In the genomic region with DNA sequence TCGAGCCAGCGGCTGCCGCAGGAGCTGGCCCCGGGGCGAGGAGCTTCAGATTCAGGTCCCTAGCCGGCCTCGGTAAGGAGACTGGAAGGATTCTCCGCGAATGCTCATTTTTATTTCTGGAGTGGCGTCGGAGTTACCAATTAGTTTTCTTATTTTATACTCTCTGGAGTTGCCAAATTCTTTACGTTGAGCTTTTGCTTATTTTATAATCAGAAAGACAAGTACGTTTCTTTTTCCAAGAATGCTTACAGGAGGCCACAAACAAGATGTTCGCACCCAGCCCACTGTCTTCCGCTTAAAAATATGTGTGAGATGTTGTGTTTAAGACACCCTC, we compare ENCODE assay signal across 12 cellular contexts. TPM values are rescaled to one million over a fixed set of nuclear protein-coding genes. Genes with fewer than 3 reads are reported as not detected.
DNase-seq lines count a peak whose midpoint lies in the region; ATAC-seq and TF ChIP-seq lines count a peak whose summit lies in the region.
"Had no signal": no experiment of that assay in that cellular context is flagged by ENCODE, and none has a peak within 500 bp of the region (broad histone marks: within the 10 kb centered on the region; RNA-seq: fewer than 3 reads in every experiment).

No MANE protein-coding gene starts in this region.

- CTCF ChIA-PET in SK-N-SH (lab: Yijun Ruan, JAX): interaction anchor here (0.7 to 1.4 kb wide), 4 partner anchors 14 to 394 kb away, joined by 3 read pairs; no protein-coding TSS in a partner anchor

- H3K36me3 ChIP-seq in SK-N-SH (replicated peaks in 1 of 2; ENCODE audit: control insufficient read depth in 1 of 2, insufficient read depth in 2 of 2, low read length in 1 of 2): no peaks in the 10 kb centered on the region
- no peaks in the 10 kb centered on the region for H3K36me3 ChIP-seq in ectodermal cell (ENCODE audit: control insufficient read depth, insufficient read depth, low read length)
- H3K36me3 ChIP-seq in muscle layer of duodenum (ENCODE audit: control insufficient read depth in 1 of 2, insufficient read depth in 2 of 2, low read length in 2 of 2): no peaks in the 10 kb centered on the region

- H2AFZ ChIP-seq in SK-N-SH (ENCODE audit: low read depth): peak overlapping the region; percentile 78; the same call in 1 of the 2 replicates

- H3K9me3 Mint-ChIP-seq in type B pancreatic cell: no peaks in the 10 kb centered on the region

- DNase-seq in SK-N-SH (no peak), type B pancreatic cell (ENCODE audit: extremely low spot score, unreplicated experiment) (no peak), NCI-H1417 treated with DMSO at 0.1 percent for 48 hours (lab: John Stamatoyannopoulos, UW) (no peak), NCI-H345 treated with DMSO at 0.1 percent for 48 hours (lab: John Stamatoyannopoulos, UW; ENCODE audit: unreplicated experiment) (no peak), hypothalamus (lab: John Stamatoyannopoulos, UW) (no peak)
- DNase-seq: activated CD8-positive, alpha-beta memory T cell treated with anti-CD3 and anti-CD28 coated beads, Interleukin-2, amount 50 U/mL, for 4 hours; stimulated activated CD4-positive, alpha-beta T cell treated with anti-CD3 and anti-CD28 coated beads, Interleukin-12 subunit alpha, Interleukin-12 subunit beta, amount 100 ng/mL, for 4 hours had no signal

- no peak overlapping the region for H3K27ac Mint-ChIP-seq in type B pancreatic cell
- H3K27ac Mint-ChIP-seq: dendritic cell treated with granulocyte-macrophage colony-stimulating factor and Interleukin-4, amounts not matched to agents 40 ng/mL and 50 ng/mL, for 4 days had no signal

- no peaks in the 10 kb centered on the region for H3K27me3 ChIP-seq in SK-N-SH (ENCODE audit: insufficient read depth)
- H3K27me3 ChIP-seq in ectodermal cell (ENCODE audit: control insufficient read depth, insufficient read depth, low read length, poor library complexity, severe bottlenecking): peaks cover 30% of the 10 kb centered on the region
- no peaks in the 10 kb centered on the region for H3K27me3 ChIP-seq in muscle layer of duodenum (ENCODE audit: low read depth, low read length)

- H3F3A ChIP-seq in SK-N-SH (replicated peaks; ENCODE audit: insufficient read depth): no peaks in the 10 kb centered on the region

- H3K36me3 Mint-ChIP-seq in type B pancreatic cell: no peaks in the 10 kb centered on the region

- no peak for ATAC-seq in SK-N-SH treated with all-trans-retinoic acid at 6 μM for 48 hours

- peak overlapping the region; percentile 70 for H3K4me2 ChIP-seq in SK-N-SH

- H3K27ac ChIP-seq in SK-N-SH (ENCODE audit: low read depth in 2 of 2, low read length in 1 of 2) (no peak overlapping the region), ectodermal cell (ENCODE audit: insufficient read depth, low read depth, low read length, poor library complexity, severe bottlenecking) (no peak overlapping the region), muscle layer of duodenum (ENCODE audit: low read length) (no peak overlapping the region)
- H3K27ac ChIP-seq: 22Rv1 had no signal

- H4K20me1 ChIP-seq in SK-N-SH (ENCODE audit: insufficient read depth): no peaks in the 10 kb centered on the region

- no peak for TF ChIP-seq RAD21 in SK-N-SH (IDR thresholded peaks at IDR 0.05; ENCODE audit: low read length)

- H3K79me2 ChIP-seq in SK-N-SH (ENCODE audit: insufficient read depth): no peaks in the 10 kb centered on the region

- H3K4me3 Mint-ChIP-seq in type B pancreatic cell: peak overlapping the region; percentile 62

- no peak overlapping the region for H3K9ac ChIP-seq in SK-N-SH

- WGBS in SK-N-SH (ENCODE audit: low lambda C conversion rate): 77% methylated on average over 12 of the region's 15 CpGs
- 56 to 57% methylated on average over 15 of the region's 15 CpGs for WGBS in ectodermal cell, 2 experiments

- no peak for TF ChIP-seq CTCF in SK-N-SH (IDR thresholded peaks at IDR 0.05)
- no peak for TF ChIP-seq CTCF in type B pancreatic cell (conservative IDR thresholded peaks at IDR 0.05)

- H3K4me1 Mint-ChIP-seq in type B pancreatic cell (ENCODE audit: unreplicated experiment): peaks cover 5% of the 10 kb centered on the region

- no peaks in the 10 kb centered on the region for H3K9me3 ChIP-seq in SK-N-SH
- no peaks in the 10 kb centered on the region for H3K9me3 ChIP-seq in ectodermal cell (ENCODE audit: control insufficient read depth, low read length)
- no peaks in the 10 kb centered on the region for H3K9me3 ChIP-seq in muscle layer of duodenum (ENCODE audit: control insufficient read depth in 1 of 2, low read length in 2 of 2)

- H3K9me2 ChIP-seq in SK-N-SH: no peaks in the 10 kb centered on the region

- POLR2A ChIA-PET in SK-N-SH (lab: Yijun Ruan, JAX): no interaction called here

- H3K4me1 ChIP-seq in SK-N-SH (ENCODE audit: control insufficient read depth in 1 of 2, insufficient read depth in 2 of 2, low read depth in 1 of 2, low read length in 1 of 2): peaks cover 0 to 8% of the 10 kb centered on the region in 2 experiments; a peak in 1 of 4 replicates
- peaks cover 7% of the 10 kb centered on the region for H3K4me1 ChIP-seq in ectodermal cell (ENCODE audit: control insufficient read depth, insufficient read depth, low read length)
- H3K4me1 ChIP-seq in muscle layer of duodenum (ENCODE audit: control insufficient read depth in 1 of 2, insufficient read depth in 2 of 2, low read length in 2 of 2): peaks cover 0 to 3% of the 10 kb centered on the region in 2 donors

- peaks cover 47% of the 10 kb centered on the region for H3K27me3 Mint-ChIP-seq in type B pancreatic cell

- TF ChIP-seq EP300 in SK-N-SH (IDR thresholded peaks at IDR 0.05; ENCODE audit: borderline replicate concordance in 1 of 2, low read depth in 1 of 2, low read length in 1 of 2): no peak

- H3K4me3 ChIP-seq in SK-N-SH (ENCODE audit: low read depth in 2 of 2, low read length in 1 of 2): peak overlapping the region; percentile 47 to 56; a peak in 3 of 4 replicates
- peak overlapping the region; percentile 38 for H3K4me3 ChIP-seq in ectodermal cell (ENCODE audit: insufficient read depth, low read depth, low read length)
- peak overlapping the region; percentile 23 to 70 for H3K4me3 ChIP-seq in muscle layer of duodenum (ENCODE audit: low read depth in 1 of 2, low read length in 2 of 2)

TF ChIP-seq in SK-N-SH, 30 proteins besides CTCF, POLR2A, EP300 and RAD21 (continues in another document):
- TF ChIP-seq SMC3 (IDR thresholded peaks at IDR 0.05; ENCODE audit: low read depth, low read length): no peak
- TF ChIP-seq MXI1 (IDR thresholded peaks at IDR 0.05; ENCODE audit: low read depth, low read length): no peak
- no peak for TF ChIP-seq YY1 (IDR thresholded peaks at IDR 0.05; ENCODE audit: low read depth)
- TF ChIP-seq GABPA (IDR thresholded peaks at IDR 0.05; ENCODE audit: low read depth): no peak
- TF ChIP-seq CHD2 (IDR thresholded peaks at IDR 0.05; ENCODE audit: low read length, partially characterized antibody): no peak
- TF ChIP-seq EZH2phosphoT487 (IDR thresholded peaks at IDR 0.05; ENCODE audit: borderline replicate concordance, low read depth): no peak

TF ChIP-seq in SK-N-SH treated with all-trans-retinoic acid at 6 μM for 48 hours, 23 proteins besides CTCF, POLR2A, EP300 and RAD21:
- TF ChIP-seq ZNF70 (CRISPR knock-in tag; IDR thresholded peaks at IDR 0.05) (no peak), SNAI2 (CRISPR knock-in tag; IDR thresholded peaks at IDR 0.05) (no peak), PATZ1 (CRISPR knock-in tag; IDR thresholded peaks at IDR 0.05; ENCODE audit: borderline replicate concordance) (no peak), ZNF8 (CRISPR knock-in tag; IDR thresholded peaks at IDR 0.05) (no peak)

RNA-seq across cellular contexts. Expression of gene GPR156, which starts 0.5 kb away (rescaled TPM):
- polyA plus RNA-seq in SK-N-SH (2012; rRNA removed): 0.31 and 0.34 TPM in 2 replicates
- polyA plus RNA-seq in SK-N-SH (2012; cell fraction: cytosol; rRNA removed): 0.21 and 0.23 TPM in 2 replicates
- polyA plus RNA-seq in SK-N-SH (2012; cell fraction: nucleus; rRNA removed): 0.39 and 0.70 TPM in 2 replicates
- 1.7 TPM for polyA plus RNA-seq in ectodermal cell (2013, experiment 1 of 4)
- polyA plus RNA-seq in ectodermal cell (2013, experiment 2 of 4): 2.2 TPM
- polyA plus RNA-seq in ectodermal cell (2013, experiment 3 of 4): 0.96 TPM
- 1.3 TPM for polyA plus RNA-seq in ectodermal cell (2013, experiment 4 of 4)
- 0.45 and 1.5 TPM in 2 replicates for total RNA-seq in type B pancreatic cell (ENCODE audit: low replicate concordance)
